ENCODE assay signal across 15 cellular contexts in genomic region chr5:74401566-74402320, GRCh38.
DNase-seq lines count a peak whose midpoint lies in the region; TF ChIP-seq lines count a peak whose summit lies in the region.
"Had no signal": no experiment of that assay in that cellular context is flagged by ENCODE, and none has a peak within 500 bp of the region (broad histone marks: within the 10 kb centered on the region; RNA-seq: fewer than 3 reads in every experiment).

No MANE protein-coding gene starts in this region.

- no peak overlapping the region for H3K4me2 ChIP-seq in GM23248 (ENCODE audit: unreplicated experiment)

- no peaks in the 10 kb centered on the region for H3K9me3 Mint-ChIP-seq in neural crest cell
- no peaks in the 10 kb centered on the region for H3K9me3 Mint-ChIP-seq in activated CD4-positive, alpha-beta memory T cell treated with anti-CD3 and anti-CD28 coated beads for 36 hours
- H3K9me3 Mint-ChIP-seq: activated naive CD4-positive, alpha-beta T cell treated with anti-CD3 and anti-CD28 coated beads, Interleukin-2, amount 50 U/mL, for 24 hours; naive thymus-derived CD8-positive, alpha-beta T cell had no signal

- H3K9me3 ChIP-seq in GM23248 (ENCODE audit: low read depth) (no peaks in the 10 kb centered on the region), SK-N-MC (ENCODE audit: low read depth, low read length) (no peaks in the 10 kb centered on the region)
- H3K9me3 ChIP-seq: upper lobe of right lung had no signal

- H3F3A ChIP-seq in GM23248 (ENCODE audit: insufficient read depth) = no peaks in the 10 kb centered on the region

- in situ Hi-C loops in GM23248 (cut with MboI) = no loop called here

- H3K9me2 ChIP-seq in GM23248 (ENCODE audit: insufficient read depth) = no peaks in the 10 kb centered on the region

- no peaks in the 10 kb centered on the region for H4K20me1 ChIP-seq in GM23248 (ENCODE audit: insufficient read depth)

- no peaks in the 10 kb centered on the region for H3K27me3 ChIP-seq in GM23248 (replicated peaks; ENCODE audit: insufficient read depth)
- H3K27me3 ChIP-seq: upper lobe of right lung had no signal

- H3K27ac ChIP-seq in GM23248 (no peak overlapping the region), SK-N-MC (peak overlapping the region; percentile 77; the same call in 1 of the 2 replicates)
- H3K27ac ChIP-seq: upper lobe of right lung had no signal

- peak overlapping the region; percentile 7 for H3K27ac Mint-ChIP-seq in neural crest cell (ENCODE audit: unreplicated experiment)
- H3K27ac Mint-ChIP-seq in activated CD4-positive, alpha-beta memory T cell treated with anti-CD3 and anti-CD28 coated beads for 36 hours = no peak overlapping the region
- H3K27ac Mint-ChIP-seq: activated naive CD4-positive, alpha-beta T cell treated with anti-CD3 and anti-CD28 coated beads, Interleukin-2, amount 50 U/mL, for 24 hours had no signal

- H3K36me3 ChIP-seq in GM23248 (ENCODE audit: low read depth) (no peaks in the 10 kb centered on the region), SK-N-MC (ENCODE audit: insufficient read depth, low read length) (no peaks in the 10 kb centered on the region)
- H3K36me3 ChIP-seq: upper lobe of right lung had no signal

- no peak for TF ChIP-seq CTCF in fibroblast of the aortic adventitia (IDR thresholded peaks at IDR 0.05; ENCODE audit: insufficient read depth, low read length)
- TF ChIP-seq CTCF in neural crest cell (conservative IDR thresholded peaks at IDR 0.05) = no peak

- DNase-seq in GM23248 = peak; percentile 31
- DNase-seq in SK-N-MC (ENCODE audit: low read depth, low spot score) = no peak
- DNase-seq in fibroblast of the aortic adventitia (ENCODE audit: low read depth) = peak; percentile 30
- DNase-seq in neural crest cell (ENCODE audit: low read depth, low spot score) = no peak
- DNase-seq in activated CD4-positive, alpha-beta memory T cell treated with anti-CD3 and anti-CD28 coated beads for 36 hours = no peak
- DNase-seq in midbrain (lab: John Stamatoyannopoulos, UW) = no peak
- DNase-seq in NCI-H1048 (lab: John Stamatoyannopoulos, UW) = no peak
- no peak for DNase-seq in dedifferentiated amniotic fluid mesenchymal stem cell (ENCODE audit: extremely low spot score)
- DNase-seq: H7; naive thymus-derived CD8-positive, alpha-beta T cell; NCI-H526; stimulated activated CD4-positive, alpha-beta T cell treated with anti-CD3 and anti-CD28 coated beads, Interleukin-4, amount 100 ng/mL, for 1 hour; T-helper 9 cell had no signal

- no peaks in the 10 kb centered on the region for H3K79me2 ChIP-seq in GM23248 (ENCODE audit: insufficient read depth)

- no peaks in the 10 kb centered on the region for H3K4me1 ChIP-seq in GM23248 (ENCODE audit: insufficient read depth)
- H3K4me1 ChIP-seq: upper lobe of right lung had no signal

- H3K27me3 Mint-ChIP-seq in neural crest cell (ENCODE audit: low read depth) = no peaks in the 10 kb centered on the region
- peaks cover 4% of the 10 kb centered on the region for H3K27me3 Mint-ChIP-seq in activated CD4-positive, alpha-beta memory T cell treated with anti-CD3 and anti-CD28 coated beads for 36 hours
- H3K27me3 Mint-ChIP-seq: activated naive CD4-positive, alpha-beta T cell treated with anti-CD3 and anti-CD28 coated beads, Interleukin-2, amount 50 U/mL, for 24 hours; naive thymus-derived CD8-positive, alpha-beta T cell had no signal

- H3K36me3 Mint-ChIP-seq in neural crest cell (ENCODE audit: low read depth) = no peaks in the 10 kb centered on the region
- no peaks in the 10 kb centered on the region for H3K36me3 Mint-ChIP-seq in activated CD4-positive, alpha-beta memory T cell treated with anti-CD3 and anti-CD28 coated beads for 36 hours
- H3K36me3 Mint-ChIP-seq: activated naive CD4-positive, alpha-beta T cell treated with anti-CD3 and anti-CD28 coated beads, Interleukin-2, amount 50 U/mL, for 24 hours; naive thymus-derived CD8-positive, alpha-beta T cell had no signal

- intact Hi-C loops in activated CD4-positive, alpha-beta memory T cell treated with anti-CD3 and anti-CD28 coated beads for 36 hours (cut with micrococcal nuclease) = no loop called here

- 93% methylated on average over 5 of the region's 5 CpGs for WGBS in GM23248 (ENCODE audit: low coverage in 1 of 2, low lambda C conversion rate in 2 of 2, missing lambda C conversion rate in 2 of 2), 2 experiments

- no peak overlapping the region for H3K4me3 ChIP-seq in GM23248
- no peak overlapping the region for H3K4me3 ChIP-seq in SK-N-MC
- no peak overlapping the region for H3K4me3 ChIP-seq in fibroblast of the aortic adventitia (ENCODE audit: low read depth, low read length)
- H3K4me3 ChIP-seq: upper lobe of right lung had no signal

- H3K4me1 Mint-ChIP-seq in neural crest cell = peaks cover 30% of the 10 kb centered on the region
- no peaks in the 10 kb centered on the region for H3K4me1 Mint-ChIP-seq in activated CD4-positive, alpha-beta memory T cell treated with anti-CD3 and anti-CD28 coated beads for 36 hours (ENCODE audit: low read depth)

- POLR2A ChIA-PET in activated CD4-positive, alpha-beta memory T cell treated with anti-CD3 and anti-CD28 coated beads for 36 hours (lab: Charles Lee) = no interaction called here

- H3K9ac ChIP-seq in GM23248 = no peak overlapping the region
- H3K9ac ChIP-seq in SK-N-MC (ENCODE audit: insufficient read length) = no peak overlapping the region

- no peak overlapping the region for H3K4me3 Mint-ChIP-seq in neural crest cell
- no peak overlapping the region for H3K4me3 Mint-ChIP-seq in activated CD4-positive, alpha-beta memory T cell treated with anti-CD3 and anti-CD28 coated beads for 36 hours
- H3K4me3 Mint-ChIP-seq: activated naive CD4-positive, alpha-beta T cell treated with anti-CD3 and anti-CD28 coated beads, Interleukin-2, amount 50 U/mL, for 24 hours had no signal

- CTCF ChIA-PET in activated CD4-positive, alpha-beta memory T cell treated with anti-CD3 and anti-CD28 coated beads for 36 hours (lab: Charles Lee) = no interaction called here

- no peak overlapping the region for H2AFZ ChIP-seq in GM23248

Comparison
In these comparisons a context has a peak if more than half of its experiments do, and no peak if none do; other contexts are left out.
1. DNase-seq: peak in GM23248 (single experiment) and fibroblast of the aortic adventitia (single experiment); none in SK-N-MC (single experiment), neural crest cell (single experiment), activated CD4-positive, alpha-beta memory T cell treated with anti-CD3 and anti-CD28 coated beads for 36 hours (single experiment), midbrain (single experiment), NCI-H1048 (single experiment) and dedifferentiated amniotic fluid mesenchymal stem cell (single experiment).